Comparison of ENCODE assay signal across 7 cellular contexts in the genomic region with DNA sequence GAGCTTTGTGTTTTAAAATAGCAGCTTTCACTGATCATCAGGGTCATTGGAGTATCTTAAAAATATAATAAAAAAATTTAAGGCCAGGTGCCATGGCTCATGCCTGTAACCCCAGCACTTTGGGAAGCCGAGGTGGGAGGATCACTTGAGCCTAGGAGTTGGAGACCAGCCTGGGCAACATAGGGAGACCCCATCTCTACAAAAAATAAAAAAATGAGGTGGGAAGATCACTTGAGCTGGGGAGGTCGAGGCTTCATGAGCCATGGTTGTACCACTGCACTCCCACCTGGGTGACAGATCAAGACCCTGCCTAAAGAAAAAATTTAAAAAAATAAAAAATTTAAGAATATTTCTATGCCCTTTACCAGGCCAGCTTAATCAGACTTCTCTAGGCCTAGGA. TPM values are rescaled to one million over a fixed set of nuclear protein-coding genes. Genes with fewer than 3 reads are reported as not detected.
DNase-seq lines count a peak whose midpoint lies in the region; ATAC-seq and TF ChIP-seq lines count a peak whose summit lies in the region.

No MANE protein-coding gene starts in this region.

- DNase-seq in GM23338 (ENCODE audit: low spot score) (no peak), SK-N-MC (ENCODE audit: low read depth, low spot score) (no peak), fibroblast of pulmonary artery (ENCODE audit: low read depth) (no peak), retinal pigment epithelial cell (ENCODE audit: low read depth) (no peak)

- no peaks in the 10 kb centered on the region for H3K9me3 ChIP-seq in SK-N-MC (ENCODE audit: low read depth, low read length)

- H3K4me3 Mint-ChIP-seq in GM23338: peak overlapping the region; percentile 95; the same call in 2 of the 3 replicates

- no peak for TF ChIP-seq CTCF in GM23338 (conservative IDR thresholded peaks at IDR 0.05; ENCODE audit: low read depth in 2 of 2)
- TF ChIP-seq CTCF in fibroblast of pulmonary artery (IDR thresholded peaks at IDR 0.05; ENCODE audit: low read length, missing control alignments): no peak
- no peak for TF ChIP-seq CTCF in retinal pigment epithelial cell (conservative IDR thresholded peaks at IDR 0.05; ENCODE audit: low read depth, low read length)

- H3K9me3 Mint-ChIP-seq in GM23338: no peaks in the 10 kb centered on the region

- H3K27ac Mint-ChIP-seq in GM23338: no peak overlapping the region

- H3K79me2 ChIP-seq in GM23338 (replicated peaks; ENCODE audit: insufficient read depth): peaks cover 20% of the 10 kb centered on the region

- peaks cover 20% of the 10 kb centered on the region for H3K4me1 ChIP-seq in GM23338 (ENCODE audit: insufficient read depth)

- no peak for ATAC-seq in GM23338
- ATAC-seq in GM21825 (IDR thresholded peaks at IDR 0.05; ENCODE audit: unreplicated experiment): no peak
- ATAC-seq in HG03159 (IDR thresholded peaks at IDR 0.05; ENCODE audit: unreplicated experiment): no peak
- no peak for ATAC-seq in HG03520 (IDR thresholded peaks at IDR 0.05; ENCODE audit: unreplicated experiment)

- H3K4me1 Mint-ChIP-seq in GM23338: peaks cover 23% of the 10 kb centered on the region

- peaks cover 13% of the 10 kb centered on the region for H3K27me3 Mint-ChIP-seq in GM23338 (ENCODE audit: insufficient read depth, low read depth, poor library complexity)

- H2AFZ ChIP-seq in GM23338: no peak overlapping the region

- peaks cover 7% of the 10 kb centered on the region for H3F3A ChIP-seq in GM23338 (replicated peaks; ENCODE audit: low read depth)

- no peak overlapping the region for H3K9ac ChIP-seq in SK-N-MC (ENCODE audit: insufficient read length)

- no peaks in the 10 kb centered on the region for H3K27me3 ChIP-seq in GM23338 (ENCODE audit: insufficient read depth)

- H4K20me1 ChIP-seq in GM23338 (replicated peaks; ENCODE audit: insufficient read depth): no peaks in the 10 kb centered on the region; the same call in 1 of the 2 replicates

- H3K4me2 ChIP-seq in GM23338: peak overlapping the region; percentile 98

- H3K4me3 ChIP-seq in GM23338 (peak overlapping the region; percentile 90), SK-N-MC (peak overlapping the region; percentile 79), fibroblast of pulmonary artery (replicated peaks; ENCODE audit: low read depth, low read length) (peak overlapping the region; percentile 82), retinal pigment epithelial cell (ENCODE audit: low read length) (peak overlapping the region; percentile 91)

- peaks cover 26% of the 10 kb centered on the region for H3K36me3 Mint-ChIP-seq in GM23338 (ENCODE audit: low read depth)

- H3K36me3 ChIP-seq in GM23338 (ENCODE audit: insufficient read depth) (peaks cover 10% of the 10 kb centered on the region), SK-N-MC (ENCODE audit: insufficient read depth, low read length) (peaks cover 27% of the 10 kb centered on the region)

- H3K27ac ChIP-seq in GM23338 (ENCODE audit: low read depth): no peak overlapping the region
- no peak overlapping the region for H3K27ac ChIP-seq in SK-N-MC

- H3K9me2 ChIP-seq in GM23338 (ENCODE audit: insufficient read depth): no peaks in the 10 kb centered on the region

TF ChIP-seq in GM23338, 12 proteins besides CTCF, POLR2A, EP300 and RAD21 (continues in another document):
- TF ChIP-seq REST (IDR thresholded peaks at IDR 0.05; ENCODE audit: unreplicated experiment) (no peak), NANOG (IDR thresholded peaks at IDR 0.05; ENCODE audit: borderline replicate concordance) (no peak), JUNB (IDR thresholded peaks at IDR 0.05; ENCODE audit: unreplicated experiment) (no peak), STAT1 (IDR thresholded peaks at IDR 0.05; ENCODE audit: unreplicated experiment) (no peak), EZH2phosphoT487 (IDR thresholded peaks at IDR 0.05; ENCODE audit: unreplicated experiment) (no peak), ZNF462 (CRISPR knock-in tag; IDR thresholded peaks at IDR 0.05) (no peak), EZH2 (IDR thresholded peaks at IDR 0.05; ENCODE audit: low read depth, unreplicated experiment) (no peak), POLR2AphosphoS5 (IDR thresholded peaks at IDR 0.05; ENCODE audit: low read depth) (no peak), ZNF331 (CRISPR knock-in tag; IDR thresholded peaks at IDR 0.05; ENCODE audit: low read depth) (no peak)

RNA-seq across cellular contexts. Expression of gene HMCES, which starts 1.5 kb away (rescaled TPM):
- total RNA-seq in GM23338 (2014; rRNA removed; shearing (Covaris generic)): 44.5 and 45.6 TPM in 2 replicates
- 35.3 and 36.5 TPM in 2 replicates for polyA plus RNA-seq in GM23338 (2016; fragmentation: Nextera tagmentation; extraction: Ambion mirVana)

RNA-seq across cellular contexts. Expression of gene COPG1, which starts 30.8 kb away (rescaled TPM):
- total RNA-seq in GM23338 (2014; rRNA removed; shearing (Covaris generic)): 91.7 and 106 TPM in 2 replicates
- 50.0 and 51.5 TPM in 2 replicates for polyA plus RNA-seq in GM23338 (2016; fragmentation: Nextera tagmentation; extraction: Ambion mirVana)
